2 cellular contexts compared by ENCODE assay signal in genomic region chr5:68459500-68460139, GRCh38.
TF ChIP-seq lines count a peak whose summit lies in the region.

No MANE protein-coding gene starts in this region.

TF ChIP-seq in HEK293, 187 proteins besides CTCF, POLR2A, EP300 and RAD21 (continued from another document):
- TF ChIP-seq ZNF362 (tag by site-specific recombination; IDR thresholded peaks at IDR 0.05) = no peak
- no peak for TF ChIP-seq ZSCAN16 (tag by site-specific recombination; IDR thresholded peaks at IDR 0.05)

TF ChIP-seq in K562, 482 proteins besides CTCF, POLR2A, EP300 and RAD21:
- TF ChIP-seq ZNF639 (CRISPR knock-in tag; conservative IDR thresholded peaks at IDR 0.05 in 1 of 2, IDR thresholded peaks at IDR 0.05 in 1 of 2) (peak in 1 of 2 experiments; percentile 44; a peak in 1 of 4 replicates), CREB3 (tag; conservative IDR thresholded peaks at IDR 0.05; ENCODE audit: low read depth) (0 out of 2 replicates have a peak, but pooled peaks have one; percentile 35), MAFK (IDR thresholded peaks at IDR 0.05; ENCODE audit: low read length) (no peak)
